ENCODE assay signal across 16 cellular contexts in genomic region chr2:105313877-105314276, GRCh38.
DNase-seq lines count a peak whose midpoint lies in the region; ATAC-seq lines count a peak whose summit lies in the region.
"Had no signal": no experiment of that assay in that cellular context is flagged by ENCODE, and none has a peak within 500 bp of the region (broad histone marks: within the 10 kb centered on the region; RNA-seq: fewer than 3 reads in every experiment).

No MANE protein-coding gene starts in this region.

- no peaks in the 10 kb centered on the region for H3K27me3 Mint-ChIP-seq in stimulated activated naive B cell treated with anti-CD40 and anti-IgM and Interleukin-4, amounts not matched to agents 10 μg/mL and 1 μg/mL and 100 μg/mL, for 72 hours

- no peak overlapping the region for H3K4me3 Mint-ChIP-seq in stimulated activated naive B cell treated with anti-CD40 and anti-IgM and Interleukin-4, amounts not matched to agents 10 μg/mL and 1 μg/mL and 100 μg/mL, for 72 hours

- peak; percentile 42 for DNase-seq in OCI-M1 (lab: John Stamatoyannopoulos, UW)
- DNase-seq in stimulated activated naive B cell treated with anti-CD40 and anti-IgM and Interleukin-4, amounts not matched to agents 10 μg/mL and 1 μg/mL and 100 μg/mL, for 72 hours = no peak
- no peak for DNase-seq in SHP77 (lab: John Stamatoyannopoulos, UW)
- DNase-seq in nucleus accumbens (lab: John Stamatoyannopoulos, UW) = no peak
- DNase-seq: activated CD8-positive, alpha-beta memory T cell treated with anti-CD3 and anti-CD28 coated beads, Interleukin-2, amount 50 U/mL, for 48 hours; activated naive CD4-positive, alpha-beta T cell treated with anti-CD3 and anti-CD28 coated beads, Interleukin-2, amount 50 U/mL, for 16 hours; DMS53; foreskin fibroblast; left colon; NCI-H1417; stimulated activated CD4-positive, alpha-beta T cell treated with anti-CD3 and anti-CD28 coated beads, Interleukin-4, amount 100 ng/mL, for 1 hour; stimulated activated CD8-positive, alpha-beta memory T cell treated with anti-CD3 and anti-CD28 coated beads, Interleukin-4, amount 100 ng/mL, for 48 hours had no signal

- H3K4me1 Mint-ChIP-seq in stimulated activated naive B cell treated with anti-CD40 and anti-IgM and Interleukin-4, amounts not matched to agents 10 μg/mL and 1 μg/mL and 100 μg/mL, for 72 hours = peaks cover 27 to 41% of the 10 kb centered on the region in 2 donors

- peaks cover 3 to 4% of the 10 kb centered on the region in 2 donors for H3K9me3 Mint-ChIP-seq in stimulated activated naive B cell treated with anti-CD40 and anti-IgM and Interleukin-4, amounts not matched to agents 10 μg/mL and 1 μg/mL and 100 μg/mL, for 72 hours

- peak; percentile 46 for ATAC-seq in GM18868 (IDR thresholded peaks at IDR 0.05; ENCODE audit: unreplicated experiment)
- ATAC-seq in HG03354 (IDR thresholded peaks at IDR 0.05; ENCODE audit: poor library complexity, severe bottlenecking, unreplicated experiment) = peak; percentile 34
- ATAC-seq in stimulated activated naive B cell treated with anti-CD40 and anti-IgM and Interleukin-4, amounts not matched to agents 10 μg/mL and 1 μg/mL and 100 μg/mL, for 72 hours (replicated peaks) = peak; percentile 93
- ATAC-seq in GM18909 (IDR thresholded peaks at IDR 0.05; ENCODE audit: poor library complexity, unreplicated experiment) = no peak
- ATAC-seq: HCT116, left colon had no signal

- peak overlapping the region; percentile 43 for H3K27ac Mint-ChIP-seq in stimulated activated naive B cell treated with anti-CD40 and anti-IgM and Interleukin-4, amounts not matched to agents 10 μg/mL and 1 μg/mL and 100 μg/mL, for 72 hours

- H3K36me3 Mint-ChIP-seq in stimulated activated naive B cell treated with anti-CD40 and anti-IgM and Interleukin-4, amounts not matched to agents 10 μg/mL and 1 μg/mL and 100 μg/mL, for 72 hours = peaks cover 12 to 22% of the 10 kb centered on the region in 2 donors
